ENCODE assay signal across 25 cellular contexts in the genomic region with DNA sequence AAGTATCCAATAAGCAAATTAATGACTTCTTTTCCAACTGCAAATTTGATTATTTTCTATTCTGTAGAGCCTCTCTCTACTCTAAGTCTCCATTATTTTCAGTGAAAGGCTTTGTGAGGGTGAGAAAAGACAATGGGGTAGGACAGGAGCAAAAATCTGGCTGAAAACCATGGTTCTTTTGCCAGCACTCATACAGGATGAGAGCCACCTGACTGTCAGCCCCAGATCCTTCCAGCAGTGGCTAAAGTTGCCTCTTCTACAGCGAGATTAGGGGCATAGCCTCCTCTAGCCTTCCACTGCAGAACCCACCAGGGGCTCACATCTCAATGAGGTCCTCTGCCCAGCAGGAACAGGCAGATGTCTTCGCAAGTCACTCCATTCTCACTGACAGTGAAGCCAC. TPM values are rescaled to one million over a fixed set of nuclear protein-coding genes. Genes with fewer than 3 reads are reported as not detected.
"Had no signal": no experiment of that assay in that cellular context is flagged by ENCODE, and none has a peak within 500 bp of the region (broad histone marks: within the 10 kb centered on the region; RNA-seq: fewer than 3 reads in every experiment).

No MANE protein-coding gene starts in this region.

- H3K36me3 ChIP-seq: neutrophil, pancreas, suprapubic skin, transverse colon, upper lobe of right lung, uterus had no signal

- H3K27ac ChIP-seq: hepatocyte, neutrophil, pancreas, suprapubic skin, transverse colon, upper lobe of right lung, uterus had no signal

- H3K4me3 ChIP-seq: hepatocyte, mucosa of descending colon, pancreas, smooth muscle cell, suprapubic skin, transverse colon, upper lobe of right lung, uterus had no signal

- H3K27me3 ChIP-seq: hepatocyte, pancreas, transverse colon, upper lobe of right lung, uterus had no signal

- H3K4me1 ChIP-seq: pancreas, suprapubic skin, transverse colon, upper lobe of right lung had no signal

- ATAC-seq: effector memory CD8-positive, alpha-beta T cell; left lobe of liver; mucosa of descending colon; natural killer cell treated with Interleukin-12 subunit alpha and Interleukin-12 subunit beta and Interleukin-15 and Interleukin-18, amount 100 ng/mL, for 72 hours; pancreas; sciatic nerve; stimulated activated naive CD8-positive, alpha-beta T cell treated with anti-CD3 and anti-CD28 coated beads, Interleukin-15, amount 100 ng/mL, for 72 hours; upper lobe of right lung had no signal

- DNase-seq: cortex of kidney; effector memory CD8-positive, alpha-beta T cell; erythroblast; kidney; mesenchymal stem cell; mucosa of descending colon; naive B cell; pancreas; retina; stimulated activated CD4-positive, alpha-beta T cell treated with anti-CD3 and anti-CD28 coated beads, Interleukin-12 subunit alpha, Interleukin-12 subunit beta, amount 100 ng/mL, for 4 hours; stimulated activated CD4-positive, alpha-beta T cell treated with anti-CD3 and anti-CD28 coated beads, Interleukin-1b, Interleukin-23, amount 100 ng/mL, for 48 hours; stimulated activated CD4-positive, alpha-beta T cell treated with anti-CD3 and anti-CD28 coated beads, Interleukin-4, amount 100 ng/mL, for 1 hour; stimulated activated CD8-positive, alpha-beta memory T cell treated with anti-CD3 and anti-CD28 coated beads, Interleukin-4, amount 100 ng/mL, for 48 hours; stimulated activated naive CD4-positive, alpha-beta T cell; stimulated activated naive CD8-positive, alpha-beta T cell treated with anti-CD3 and anti-CD28 coated beads, Interleukin-15, amount 100 ng/mL, for 72 hours; transverse colon; upper lobe of right lung; uterus had no signal

- H3K9me3 ChIP-seq: mucosa of descending colon, neutrophil, pancreas, suprapubic skin, transverse colon, upper lobe of right lung, uterus had no signal

RNA-seq across cellular contexts. Expression of gene NMNAT2, which starts 23.7 kb away (rescaled TPM):
- total RNA-seq: natural killer cell treated with Interleukin-12 subunit alpha and Interleukin-12 subunit beta and Interleukin-15 and Interleukin-18, amount 100 ng/mL, for 72 hours had no signal
